ENCODE assay signal across 31 cellular contexts in the genomic region with DNA sequence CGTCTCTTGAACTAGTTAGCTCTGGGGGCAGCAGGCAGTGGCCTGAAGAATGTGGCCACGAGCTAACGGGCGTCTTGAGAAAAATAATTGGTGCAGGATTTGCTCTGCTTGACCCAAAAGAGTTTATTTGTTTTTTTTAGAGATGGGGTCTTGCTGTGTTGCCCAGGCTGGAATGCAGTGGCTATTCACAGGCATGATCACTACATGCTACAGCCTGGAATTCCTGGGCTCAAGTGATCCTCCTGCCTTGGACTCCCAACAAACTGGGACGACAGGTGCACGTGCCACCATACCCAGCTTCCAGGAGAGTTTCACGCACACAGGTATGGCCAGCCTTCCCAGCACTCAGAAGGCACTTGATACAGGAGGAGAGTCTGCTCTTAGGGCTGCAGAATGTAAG.
"Had no signal": no experiment of that assay in that cellular context is flagged by ENCODE, and none has a peak within 500 bp of the region (broad histone marks: within the 10 kb centered on the region; RNA-seq: fewer than 3 reads in every experiment).

No MANE protein-coding gene starts in this region.

- H3K9me3 Mint-ChIP-seq: naive thymus-derived CD8-positive, alpha-beta T cell; natural killer cell treated with Interleukin-12 subunit alpha and Interleukin-12 subunit beta and Interleukin-15 and Interleukin-18, amount 100 ng/mL, for 72 hours; neural progenitor cell; stimulated activated memory B cell treated with anti-CD40 and anti-IgM and Interleukin-4, amounts not matched to agents 10 μg/mL and 1 μg/mL and 100 μg/mL, for 72 hours; stimulated activated naive CD8-positive, alpha-beta T cell treated with anti-CD3 and anti-CD28 coated beads, Interleukin-15, amount 100 ng/mL, for 72 hours; type B pancreatic cell had no signal

- H3K27me3 Mint-ChIP-seq: naive thymus-derived CD8-positive, alpha-beta T cell; natural killer cell treated with Interleukin-12 subunit alpha and Interleukin-12 subunit beta and Interleukin-15 and Interleukin-18, amount 100 ng/mL, for 72 hours; progenitor cell of endocrine pancreas; stimulated activated memory B cell treated with anti-CD40 and anti-IgM and Interleukin-4, amounts not matched to agents 10 μg/mL and 1 μg/mL and 100 μg/mL, for 72 hours; stimulated activated naive CD8-positive, alpha-beta T cell treated with anti-CD3 and anti-CD28 coated beads, Interleukin-15, amount 100 ng/mL, for 72 hours; type B pancreatic cell had no signal

- H3K27ac Mint-ChIP-seq: natural killer cell treated with Interleukin-12 subunit alpha and Interleukin-12 subunit beta and Interleukin-15 and Interleukin-18, amount 100 ng/mL, for 72 hours; neural progenitor cell; stimulated activated memory B cell treated with anti-CD40 and anti-IgM and Interleukin-4, amounts not matched to agents 10 μg/mL and 1 μg/mL and 100 μg/mL, for 72 hours; stimulated activated naive CD8-positive, alpha-beta T cell treated with anti-CD3 and anti-CD28 coated beads, Interleukin-15, amount 100 ng/mL, for 72 hours; type B pancreatic cell had no signal

- H3K36me3 ChIP-seq: neural progenitor cell, ovary, suprapubic skin, tibial artery, upper lobe of right lung, uterus had no signal

- H3K4me1 Mint-ChIP-seq: neural progenitor cell; stimulated activated memory B cell treated with anti-CD40 and anti-IgM and Interleukin-4, amounts not matched to agents 10 μg/mL and 1 μg/mL and 100 μg/mL, for 72 hours had no signal

- H2AFZ ChIP-seq: neural progenitor cell, parathyroid adenoma had no signal

- H3K9ac ChIP-seq: neural progenitor cell, parathyroid adenoma had no signal

- H3K4me3 ChIP-seq: neural progenitor cell, ovary, psoas muscle, skin epidermis, smooth muscle cell, spleen, suprapubic skin, testis, tibial artery, transverse colon, upper lobe of right lung, uterus had no signal

- H3K36me3 Mint-ChIP-seq: stimulated activated memory B cell treated with anti-CD40 and anti-IgM and Interleukin-4, amounts not matched to agents 10 μg/mL and 1 μg/mL and 100 μg/mL, for 72 hours had no signal

- H3K4me2 ChIP-seq: neural progenitor cell had no signal

- H3K79me2 ChIP-seq: parathyroid adenoma had no signal

- H3K9me3 ChIP-seq: ovary, psoas muscle, spleen, suprapubic skin, testis, tibial artery, transverse colon, upper lobe of right lung, uterus had no signal

- H3K4me3 Mint-ChIP-seq: naive thymus-derived CD8-positive, alpha-beta T cell; natural killer cell treated with Interleukin-12 subunit alpha and Interleukin-12 subunit beta and Interleukin-15 and Interleukin-18, amount 100 ng/mL, for 72 hours; neural progenitor cell; stimulated activated memory B cell treated with anti-CD40 and anti-IgM and Interleukin-4, amounts not matched to agents 10 μg/mL and 1 μg/mL and 100 μg/mL, for 72 hours; stimulated activated naive CD8-positive, alpha-beta T cell treated with anti-CD3 and anti-CD28 coated beads, Interleukin-15, amount 100 ng/mL, for 72 hours; type B pancreatic cell had no signal

- DNase-seq: naive thymus-derived CD8-positive, alpha-beta T cell; occipital lobe; ovary; posterior cingulate gyrus; psoas muscle; right cardiac atrium; spleen; stimulated activated CD4-positive, alpha-beta T cell treated with anti-CD3 and anti-CD28 coated beads, Interleukin-12 subunit alpha, Interleukin-12 subunit beta, amount 100 ng/mL, for 4 hours; stimulated activated CD4-positive, alpha-beta T cell treated with anti-CD3 and anti-CD28 coated beads, Interleukin-1b, Interleukin-23, amount 100 ng/mL, for 48 hours; stimulated activated CD4-positive, alpha-beta T cell treated with anti-CD3 and anti-CD28 coated beads, Interleukin-4, amount 100 ng/mL, for 1 hour; stimulated activated CD4-positive, alpha-beta T cell treated with anti-CD3 and anti-CD28 coated beads, Interleukin-4, amount 100 ng/mL, for 4 hours; stimulated activated CD8-positive, alpha-beta memory T cell treated with anti-CD3 and anti-CD28 coated beads, Interleukin-4, amount 100 ng/mL, for 48 hours; stimulated activated naive CD4-positive, alpha-beta T cell; stimulated activated naive CD8-positive, alpha-beta T cell treated with anti-CD3 and anti-CD28 coated beads, Interleukin-15, amount 100 ng/mL, for 72 hours; stimulated activated naive CD8-positive, alpha-beta T cell treated with anti-CD3 and anti-CD28 coated beads, Interleukin-15, Interleukin-2, amounts not matched to agents 100 U/mL and 50 U/mL, for 24 hours; substantia nigra; testis; tibial artery; transverse colon; upper lobe of right lung; uterus had no signal

- H3K27ac ChIP-seq: neural progenitor cell, ovary, parathyroid adenoma, psoas muscle, skin epidermis, spleen, suprapubic skin, testis, tibial artery, transverse colon, upper lobe of right lung, uterus had no signal

- H3K27me3 ChIP-seq: neural progenitor cell, ovary, spleen, suprapubic skin, testis, tibial artery, transverse colon, upper lobe of right lung, uterus had no signal

- H3K4me1 ChIP-seq: neural progenitor cell, parathyroid adenoma, psoas muscle, spleen, suprapubic skin, testis, tibial artery, transverse colon, upper lobe of right lung, uterus had no signal

- ATAC-seq: naive thymus-derived CD8-positive, alpha-beta T cell; natural killer cell treated with Interleukin-12 subunit alpha and Interleukin-12 subunit beta and Interleukin-15 and Interleukin-18, amount 100 ng/mL, for 72 hours; psoas muscle; right cardiac atrium; sciatic nerve; stimulated activated memory B cell treated with anti-CD40 and anti-IgM and Interleukin-4, amounts not matched to agents 10 μg/mL and 1 μg/mL and 100 μg/mL, for 72 hours; stimulated activated naive CD8-positive, alpha-beta T cell treated with anti-CD3 and anti-CD28 coated beads, Interleukin-15, amount 100 ng/mL, for 72 hours; stimulated activated naive CD8-positive, alpha-beta T cell treated with anti-CD3 and anti-CD28 coated beads, Interleukin-15, Interleukin-2, amounts not matched to agents 100 U/mL and 50 U/mL, for 24 hours; upper lobe of right lung had no signal
